ENCODE assay signal across 16 cellular contexts in genomic region chr7:101608772-101609713, GRCh38. TPM values are rescaled to one million over a fixed set of nuclear protein-coding genes. Genes with fewer than 3 reads are reported as not detected.
DNase-seq lines count a peak whose midpoint lies in the region; ATAC-seq and TF ChIP-seq lines count a peak whose summit lies in the region.
"Had no signal": no experiment of that assay in that cellular context is flagged by ENCODE, and none has a peak within 500 bp of the region (broad histone marks: within the 10 kb centered on the region; RNA-seq: fewer than 3 reads in every experiment).

No MANE protein-coding gene starts in this region.

- peak overlapping the region; percentile 77 for H2AFZ ChIP-seq in mammary epithelial cell (ENCODE audit: low read depth, low read length)

- H3K27ac ChIP-seq in mammary epithelial cell (ENCODE audit: insufficient read depth, low read depth, low read length) (no peak overlapping the region), mesendoderm (ENCODE audit: low read depth, low read length) (no peak overlapping the region), ovary (no peak overlapping the region), gastroesophageal sphincter (no peak overlapping the region)
- H3K27ac ChIP-seq: heart right ventricle, SJCRH30 had no signal

- no peak overlapping the region for H3K23ac ChIP-seq in mesendoderm (ENCODE audit: low read length)

- TF ChIP-seq EP300 in ovary (IDR thresholded peaks at IDR 0.05) (no peak), gastroesophageal sphincter (IDR thresholded peaks at IDR 0.05) (no peak)

- H4K8ac ChIP-seq in mesendoderm (ENCODE audit: low read depth, low read length), result no peak overlapping the region

- CTCF ChIA-PET in Caco-2 (lab: Charles Lee), result interaction anchor here (0.9 kb wide), 1 partner anchor 66 kb away, joined by 6 read pairs; no protein-coding TSS in a partner anchor
- CTCF ChIA-PET in mammary epithelial cell (lab: Charles Lee; ENCODE audit: low non-redundant PET), result no interaction called here

- H3K4me1 ChIP-seq in Caco-2 (peaks cover 13% of the 10 kb centered on the region), mammary epithelial cell (ENCODE audit: insufficient read depth, low read length) (peaks cover 11% of the 10 kb centered on the region), mesendoderm (ENCODE audit: control insufficient read depth, low read depth, low read length) (peaks cover 3% of the 10 kb centered on the region), ovary (ENCODE audit: insufficient read depth) (no peaks in the 10 kb centered on the region), gastroesophageal sphincter (no peaks in the 10 kb centered on the region)
- H3K4me1 ChIP-seq: heart right ventricle, SJCRH30 had no signal

- in situ Hi-C loops in mammary epithelial cell (cut with MboI; ENCODE audit: low sequenced_read_pairs in 2 of 2), result loop anchor here in 1 of 2 donors (10.0 to 25.0 kb wide), 2 partner anchors 203 to 626 kb away; partner anchors contain the start of gene CUX1

- no peak overlapping the region for H3K9ac ChIP-seq in mammary epithelial cell (ENCODE audit: insufficient read depth, low read length)
- H3K9ac ChIP-seq in mesendoderm (ENCODE audit: low read length), result no peak overlapping the region

- H3K79me2 ChIP-seq in mammary epithelial cell (ENCODE audit: insufficient read depth, low read length) (no peaks in the 10 kb centered on the region), mesendoderm (ENCODE audit: control insufficient read depth, insufficient read depth, low read length) (no peaks in the 10 kb centered on the region)

- H2BK15ac ChIP-seq in mesendoderm (replicated peaks; ENCODE audit: low read depth), result no peak overlapping the region

- H3K79me1 ChIP-seq in mesendoderm (ENCODE audit: low read length), result no peaks in the 10 kb centered on the region

- TF ChIP-seq CTCF in Caco-2 (IDR thresholded peaks at IDR 0.05; ENCODE audit: insufficient read depth in 1 of 2, low read depth in 1 of 2, low read length in 1 of 2, severe bottlenecking in 1 of 2, unreplicated experiment in 1 of 2), result no peak
- TF ChIP-seq CTCF in mammary epithelial cell (conservative IDR thresholded peaks at IDR 0.05 in 1 of 2, IDR thresholded peaks at IDR 0.05 in 1 of 2; ENCODE audit: extremely low read depth in 1 of 2, insufficient read depth in 1 of 2, low read depth in 1 of 2, low read length in 2 of 2), result no peak
- no peak for TF ChIP-seq CTCF in ovary (IDR thresholded peaks at IDR 0.05)
- TF ChIP-seq CTCF in gastroesophageal sphincter (IDR thresholded peaks at IDR 0.05), result no peak

- H3K9me3 ChIP-seq in Caco-2 (no peaks in the 10 kb centered on the region), mammary epithelial cell (replicated peaks; ENCODE audit: insufficient read depth, low read length) (no peaks in the 10 kb centered on the region), ovary (no peaks in the 10 kb centered on the region), gastroesophageal sphincter (no peaks in the 10 kb centered on the region)
- H3K9me3 ChIP-seq: heart right ventricle, SJCRH30 had no signal

- peak overlapping the region; percentile 37 for H3K4me2 ChIP-seq in mammary epithelial cell (ENCODE audit: insufficient read depth, low read depth, low read length)
- H3K4me2 ChIP-seq in mesendoderm (ENCODE audit: low read length), result no peak overlapping the region

- H3K18ac ChIP-seq in mesendoderm (ENCODE audit: low read length), result no peak overlapping the region

- ATAC-seq in HG03025 (IDR thresholded peaks at IDR 0.05; ENCODE audit: low FRiP score, unreplicated experiment) (no peak), gastroesophageal sphincter (no peak)
- ATAC-seq: heart right ventricle; stimulated activated naive B cell treated with anti-CD40 and anti-IgM and Interleukin-4, amounts not matched to agents 10 μg/mL and 1 μg/mL and 100 μg/mL, for 72 hours had no signal

- no peak overlapping the region for H3K4me3 ChIP-seq in Caco-2 (ENCODE audit: low read depth, low read length)
- H3K4me3 ChIP-seq in mammary epithelial cell (replicated peaks in 1 of 3; ENCODE audit: insufficient read depth in 1 of 3, low read depth in 2 of 3, low read length in 3 of 3), result no peak overlapping the region
- no peak overlapping the region for H3K4me3 ChIP-seq in mesendoderm (ENCODE audit: low read length)
- H3K4me3 ChIP-seq in ovary, result no peak overlapping the region
- H3K4me3 ChIP-seq in gastroesophageal sphincter, result no peak overlapping the region
- H3K4me3 ChIP-seq: heart right ventricle, SJCRH30 had no signal

- dilution Hi-C loops in mammary epithelial cell (cut with HindIII; ENCODE audit: low sequenced_read_pairs), result no loop called here

- peak overlapping the region; percentile 49 for H3K27ac Mint-ChIP-seq in Caco-2 (ENCODE audit: unreplicated experiment)
- H3K27ac Mint-ChIP-seq: activated naive CD4-positive, alpha-beta T cell treated with anti-CD3 and anti-CD28 coated beads, Interleukin-2, amount 50 U/mL, for 24 hours; mesothelial cell of epicardium; stimulated activated naive B cell treated with anti-CD40 and anti-IgM and Interleukin-4, amounts not matched to agents 10 μg/mL and 1 μg/mL and 100 μg/mL, for 72 hours had no signal

- BruUV-seq in Caco-2 (replicated peaks; lab: Mats Ljungman, UMichigan) (no TSS peak), mammary epithelial cell (replicated peaks; lab: Mats Ljungman, UMichigan) (no TSS peak)

- H3K4me1 Mint-ChIP-seq in Caco-2 (ENCODE audit: low read depth, unreplicated experiment), result peaks cover 16% of the 10 kb centered on the region
- H3K4me1 Mint-ChIP-seq: activated naive CD4-positive, alpha-beta T cell treated with anti-CD3 and anti-CD28 coated beads, Interleukin-2, amount 50 U/mL, for 24 hours; stimulated activated naive B cell treated with anti-CD40 and anti-IgM and Interleukin-4, amounts not matched to agents 10 μg/mL and 1 μg/mL and 100 μg/mL, for 72 hours had no signal

- no peaks in the 10 kb centered on the region for H4K20me1 ChIP-seq in mammary epithelial cell (ENCODE audit: insufficient read depth, low read length)

- 5% methylated on average over 5 of the region's 12 CpGs for WGBS in mammary epithelial cell (ENCODE audit: low coverage, missing lambda C conversion rate)
- WGBS in mesendoderm (ENCODE audit: extremely low coverage, insufficient coverage, low lambda C conversion rate), result no CpG with 5 or more reads among the region's 12 CpGs
- WGBS in ovary, 3 donors, result 79 to 81% (median 81%) methylated on average over 12 of the region's 12 CpGs
- WGBS in gastroesophageal sphincter (ENCODE audit: low coverage in 1 of 2), 2 donors, result 72 to 83% methylated on average over 5 to 7 of the region's 12 CpGs

- H3K4ac ChIP-seq in mesendoderm (ENCODE audit: low read depth, low read length), result no peak overlapping the region

- TF ChIP-seq POLR2A in ovary (IDR thresholded peaks at IDR 0.05) (no peak), gastroesophageal sphincter (IDR thresholded peaks at IDR 0.05) (no peak)

- H2BK5ac ChIP-seq in mesendoderm (ENCODE audit: low read length), result no peak overlapping the region

- H4K5ac ChIP-seq in mesendoderm (ENCODE audit: low read length), result no peak overlapping the region

- H3K27me3 Mint-ChIP-seq in Caco-2 (ENCODE audit: insufficient read depth, unreplicated experiment), result no peaks in the 10 kb centered on the region

- H3K56ac ChIP-seq in mesendoderm (ENCODE audit: low read length), result peak overlapping the region; percentile 38

- no peaks in the 10 kb centered on the region for H3K9me3 Mint-ChIP-seq in Caco-2 (ENCODE audit: unreplicated experiment)
- H3K9me3 Mint-ChIP-seq: activated naive CD4-positive, alpha-beta T cell treated with anti-CD3 and anti-CD28 coated beads, Interleukin-2, amount 50 U/mL, for 24 hours; mesothelial cell of epicardium; stimulated activated naive B cell treated with anti-CD40 and anti-IgM and Interleukin-4, amounts not matched to agents 10 μg/mL and 1 μg/mL and 100 μg/mL, for 72 hours had no signal

- DNase-seq in Caco-2, result peak; percentile 74
- peak; percentile 49 for DNase-seq in HuH-7.5 (ENCODE audit: low spot score)
- DNase-seq in mammary epithelial cell, result peak; percentile 80
- DNase-seq in mesendoderm, result peak; percentile 66
- DNase-seq in ovary, result no peak
- no peak for DNase-seq in OCI-M2 (lab: John Stamatoyannopoulos, UW; ENCODE audit: unreplicated experiment)
- DNase-seq: cerebellar nuclear complex; heart right ventricle; SJCRH30; stimulated activated naive B cell treated with anti-CD40 and anti-IgM and Interleukin-4, amounts not matched to agents 10 μg/mL and 1 μg/mL and 100 μg/mL, for 72 hours had no signal

- no peaks in the 10 kb centered on the region for H3K36me3 ChIP-seq in Caco-2 (ENCODE audit: control insufficient read depth, insufficient read depth, low read length)
- no peaks in the 10 kb centered on the region for H3K36me3 ChIP-seq in mammary epithelial cell (ENCODE audit: insufficient read depth, low read length)
- no peaks in the 10 kb centered on the region for H3K36me3 ChIP-seq in mesendoderm (ENCODE audit: control insufficient read depth, insufficient read depth, low read length)
- H3K36me3 ChIP-seq in ovary, result no peaks in the 10 kb centered on the region
- no peaks in the 10 kb centered on the region for H3K36me3 ChIP-seq in gastroesophageal sphincter
- H3K36me3 ChIP-seq: heart right ventricle, SJCRH30 had no signal

- H3K4me3 Mint-ChIP-seq in Caco-2 (ENCODE audit: unreplicated experiment), result no peak overlapping the region
- H3K4me3 Mint-ChIP-seq: activated naive CD4-positive, alpha-beta T cell treated with anti-CD3 and anti-CD28 coated beads, Interleukin-2, amount 50 U/mL, for 24 hours; mesothelial cell of epicardium; stimulated activated naive B cell treated with anti-CD40 and anti-IgM and Interleukin-4, amounts not matched to agents 10 μg/mL and 1 μg/mL and 100 μg/mL, for 72 hours had no signal

- no peak overlapping the region for H2AK5ac ChIP-seq in mesendoderm (ENCODE audit: low read length)

- POLR2A ChIA-PET in Caco-2 (lab: Charles Lee), result interaction anchor here (0.5 kb wide), 1 partner anchor 301 kb away, joined by 5 read pairs; no protein-coding TSS in a partner anchor

- H3K27me3 ChIP-seq in Caco-2 (replicated peaks; ENCODE audit: control insufficient read depth, insufficient read depth, low read length) (no peaks in the 10 kb centered on the region), mammary epithelial cell (ENCODE audit: insufficient read depth, low read length) (no peaks in the 10 kb centered on the region), mesendoderm (ENCODE audit: insufficient read depth, low read length, poor library complexity) (no peaks in the 10 kb centered on the region), ovary (no peaks in the 10 kb centered on the region), gastroesophageal sphincter (no peaks in the 10 kb centered on the region)

- H2BK120ac ChIP-seq in mesendoderm (ENCODE audit: low read depth, low read length), result no peak overlapping the region

- H3K36me3 Mint-ChIP-seq in Caco-2 (ENCODE audit: insufficient read depth, unreplicated experiment), result peaks cover 6% of the 10 kb centered on the region
- H3K36me3 Mint-ChIP-seq: activated naive CD4-positive, alpha-beta T cell treated with anti-CD3 and anti-CD28 coated beads, Interleukin-2, amount 50 U/mL, for 24 hours; mesothelial cell of epicardium; stimulated activated naive B cell treated with anti-CD40 and anti-IgM and Interleukin-4, amounts not matched to agents 10 μg/mL and 1 μg/mL and 100 μg/mL, for 72 hours had no signal

- intact Hi-C loops in Caco-2 (cut with micrococcal nuclease; ENCODE audit: unreplicated experiment) (loop anchor here (10.0 kb wide), 1 partner anchor 46 kb away; no protein-coding TSS in a partner anchor), mammary epithelial cell (cut with micrococcal nuclease) (no loop called here), ovary (cut with DNase I) (loop anchor here in 2 of 4 donors (10.0 kb wide), 2 partner anchors 206 to 666 kb away; partner anchors contain the start of gene CUX1 (in 1 of the 2))

RNA-seq across cellular contexts. Expression of gene MYL10, which starts 20.1 kb away (rescaled TPM):
- not detected in 2 replicates for total RNA-seq in Caco-2 (2022)
- not detected for total RNA-seq in mammary epithelial cell
- polyA plus RNA-seq in mammary epithelial cell, result not detected
- not detected for polyA minus RNA-seq in mammary epithelial cell
- 3.1 TPM for polyA plus RNA-seq in mesendoderm (2013, experiment 1 of 2)
- 2.5 TPM for polyA plus RNA-seq in mesendoderm (2013, experiment 2 of 2)
- total RNA-seq in ovary, result not detected
- polyA plus RNA-seq in ovary, result not detected
- total RNA-seq in gastroesophageal sphincter, result not detected
- total RNA-seq: heart right ventricle, mesothelial cell of epicardium, NCI-H460, pulmonary artery endothelial cell had no signal
- polyA plus RNA-seq: heart right ventricle had no signal

Comparison
In these comparisons a context has a peak if more than half of its experiments do, and no peak if none do; other contexts are left out.
1. DNase-seq: peak in Caco-2 (2 of 2), HuH-7.5 (single experiment), mammary epithelial cell (single experiment) and mesendoderm (single experiment); none in ovary (0 of 5) and OCI-M2 (single experiment).